In genomic region chr11:66336234-66337102, GRCh38 we compare ENCODE assay signal across 1 cellular context.
TF ChIP-seq lines count a peak whose summit lies in the region.

TSS of gene RIN1 (minus strand) at chr11:66336434. CDS start at chr11:66336402, 32 bp downstream.

TF ChIP-seq in K562, 482 proteins besides CTCF, POLR2A, EP300 and RAD21 (continued from another document and continues in another):
- TF ChIP-seq USF1 (CRISPR knock-in tag; IDR thresholded peaks at IDR 0.05), result peak; percentile 87
- TF ChIP-seq ZBTB40 (IDR thresholded peaks at IDR 0.05), result no peak
- TF ChIP-seq ZBTB40 (CRISPR knock-in tag; IDR thresholded peaks at IDR 0.05), result no peak
- 0 out of 4 replicates have a peak, but pooled peaks of 1 of the 2 experiments have one; percentile 19 for TF ChIP-seq TEAD1 (CRISPR knock-in tag; IDR thresholded peaks at IDR 0.05)
- peak; percentile 90 for TF ChIP-seq JUND (IDR thresholded peaks at IDR 0.05; ENCODE audit: borderline replicate concordance, low read depth, low read length)
- TF ChIP-seq JUND (tag; IDR thresholded peaks at IDR 0.05; ENCODE audit: borderline replicate concordance, low read depth, low read length), result peak; percentile 84; the same call in 2 of the 3 replicates
- TF ChIP-seq IRF9 (tag; IDR thresholded peaks at IDR 0.05), result no peak
- TF ChIP-seq ZNF282 (CRISPR knock-in tag; IDR thresholded peaks at IDR 0.05), result no peak
- TF ChIP-seq CTBP1 (IDR thresholded peaks at IDR 0.05; ENCODE audit: borderline replicate concordance), result peak; percentile 60; the same call in 1 of the 2 replicates
- TF ChIP-seq KLF6 (CRISPR knock-in tag; IDR thresholded peaks at IDR 0.05; ENCODE audit: borderline replicate concordance), result no peak
- no peak for TF ChIP-seq SREBF1 (IDR thresholded peaks at IDR 0.05; ENCODE audit: borderline replicate concordance, low read depth, low read length)
- TF ChIP-seq TOE1 (IDR thresholded peaks at IDR 0.05; ENCODE audit: borderline replicate concordance), result 0 out of 2 replicates have a peak, but pooled peaks have one; percentile 41
- TF ChIP-seq TOE1 (CRISPR knock-in tag; IDR thresholded peaks at IDR 0.05; ENCODE audit: borderline replicate concordance, low read depth), result no peak
- peak; percentile 59 for TF ChIP-seq ZFX (CRISPR knock-in tag; IDR thresholded peaks at IDR 0.05)
- peak; percentile 29 for TF ChIP-seq POLR2G (IDR thresholded peaks at IDR 0.05; ENCODE audit: low read depth, low read length)
- TF ChIP-seq MAX (CRISPR knock-in tag; IDR thresholded peaks at IDR 0.05), result peak; percentile 98
- TF ChIP-seq XRCC5 (IDR thresholded peaks at IDR 0.05; ENCODE audit: low read depth, low read length), result peak; percentile 65; the same call in 1 of the 2 replicates
- TF ChIP-seq THRB (CRISPR knock-in tag; conservative IDR thresholded peaks at IDR 0.05), result 0 out of 2 replicates have a peak, but pooled peaks have one; percentile 35
- no peak for TF ChIP-seq STAG1 (CRISPR knock-in tag; IDR thresholded peaks at IDR 0.05; ENCODE audit: borderline replicate concordance)
- TF ChIP-seq LCOR (CRISPR knock-in tag; IDR thresholded peaks at IDR 0.05), result peak; percentile 95
- TF ChIP-seq SMAD1 (IDR thresholded peaks at IDR 0.05; ENCODE audit: low read depth, low read length, partially characterized antibody), result no peak
- TF ChIP-seq MAFK (IDR thresholded peaks at IDR 0.05; ENCODE audit: low read length), result 0 out of 2 replicates have a peak, but pooled peaks have one; percentile 4
- no peak for TF ChIP-seq ZNF197 (CRISPR knock-in tag; IDR thresholded peaks at IDR 0.05; ENCODE audit: low read depth)
- TF ChIP-seq DEAF1 (CRISPR knock-in tag; IDR thresholded peaks at IDR 0.05), result peak; percentile 60
- TF ChIP-seq ELF4 (CRISPR knock-in tag; IDR thresholded peaks at IDR 0.05), result 0 out of 2 replicates have a peak, but pooled peaks have one; percentile 28
- TF ChIP-seq VEZF1 (CRISPR knock-in tag; IDR thresholded peaks at IDR 0.05), result peak; percentile 60
- no peak for TF ChIP-seq L3MBTL2 (IDR thresholded peaks at IDR 0.05)
- no peak for TF ChIP-seq SRSF1 (IDR thresholded peaks at IDR 0.05; ENCODE audit: low read depth, low read length)
- no peak for TF ChIP-seq TARDBP (IDR thresholded peaks at IDR 0.05)
- TF ChIP-seq MTA3 (IDR thresholded peaks at IDR 0.05; ENCODE audit: borderline replicate concordance), result peak; percentile 41; the same call in 1 of the 2 replicates
- 0 out of 2 replicates have a peak, but pooled peaks have one; percentile 28 for TF ChIP-seq CC2D1A (IDR thresholded peaks at IDR 0.05)
- 0 out of 2 replicates have a peak, but pooled peaks have one; percentile 51 for TF ChIP-seq ZBTB17 (CRISPR knock-in tag; IDR thresholded peaks at IDR 0.05)
- TF ChIP-seq RBM39 (optimal IDR thresholded peaks at IDR 0.05; ENCODE audit: low read depth, low read length), result no peak
- TF ChIP-seq ARNT (IDR thresholded peaks at IDR 0.05), result no peak
- TF ChIP-seq MECOM (CRISPR knock-in tag; IDR thresholded peaks at IDR 0.05), result peak; percentile 58; the same call in 1 of the 2 replicates
- peak; percentile 99 for TF ChIP-seq MYNN (IDR thresholded peaks at IDR 0.05)
- TF ChIP-seq MYNN (CRISPR knock-in tag; IDR thresholded peaks at IDR 0.05), result peak; percentile 29; the same call in 1 of the 2 replicates
- TF ChIP-seq ZNF507 (tag; conservative IDR thresholded peaks at IDR 0.05), result no peak
- no peak for TF ChIP-seq POLR2B (IDR thresholded peaks at IDR 0.05; ENCODE audit: low read depth, partially characterized antibody)
- no peak for TF ChIP-seq MBD2 (IDR thresholded peaks at IDR 0.05; ENCODE audit: borderline replicate concordance, low read depth)
- no peak for TF ChIP-seq RFX7 (CRISPR knock-in tag; IDR thresholded peaks at IDR 0.05)
- no peak for TF ChIP-seq BCL6 (CRISPR knock-in tag; IDR thresholded peaks at IDR 0.05)
- 0 out of 2 replicates have a peak, but pooled peaks have one; percentile 39 for TF ChIP-seq FOXK1 (CRISPR knock-in tag; IDR thresholded peaks at IDR 0.05; ENCODE audit: borderline replicate concordance)
- TF ChIP-seq ZNF263 (CRISPR knock-in tag; IDR thresholded peaks at IDR 0.05; ENCODE audit: borderline replicate concordance), result no peak
- 0 out of 2 replicates have a peak, but pooled peaks have one; percentile 11 for TF ChIP-seq HBP1 (CRISPR knock-in tag; IDR thresholded peaks at IDR 0.05)
- no peak for TF ChIP-seq BDP1 (IDR thresholded peaks at IDR 0.05; ENCODE audit: insufficient read depth, insufficient read length)
- TF ChIP-seq GABPB2 (CRISPR knock-in tag; conservative IDR thresholded peaks at IDR 0.05), result no peak
- 0 out of 2 replicates have a peak, but pooled peaks have one; percentile 3 for TF ChIP-seq RBFOX2 (IDR thresholded peaks at IDR 0.05; ENCODE audit: low read depth, low read length)
- TF ChIP-seq ZNF589 (CRISPR knock-in tag; IDR thresholded peaks at IDR 0.05; ENCODE audit: low read depth), result peak; percentile 39; the same call in 1 of the 2 replicates
- peak; percentile 48; the same call in 1 of the 2 replicates for TF ChIP-seq SP1 (CRISPR knock-in tag; IDR thresholded peaks at IDR 0.05)
